9 cellular contexts compared by ENCODE assay signal in the genomic region with DNA sequence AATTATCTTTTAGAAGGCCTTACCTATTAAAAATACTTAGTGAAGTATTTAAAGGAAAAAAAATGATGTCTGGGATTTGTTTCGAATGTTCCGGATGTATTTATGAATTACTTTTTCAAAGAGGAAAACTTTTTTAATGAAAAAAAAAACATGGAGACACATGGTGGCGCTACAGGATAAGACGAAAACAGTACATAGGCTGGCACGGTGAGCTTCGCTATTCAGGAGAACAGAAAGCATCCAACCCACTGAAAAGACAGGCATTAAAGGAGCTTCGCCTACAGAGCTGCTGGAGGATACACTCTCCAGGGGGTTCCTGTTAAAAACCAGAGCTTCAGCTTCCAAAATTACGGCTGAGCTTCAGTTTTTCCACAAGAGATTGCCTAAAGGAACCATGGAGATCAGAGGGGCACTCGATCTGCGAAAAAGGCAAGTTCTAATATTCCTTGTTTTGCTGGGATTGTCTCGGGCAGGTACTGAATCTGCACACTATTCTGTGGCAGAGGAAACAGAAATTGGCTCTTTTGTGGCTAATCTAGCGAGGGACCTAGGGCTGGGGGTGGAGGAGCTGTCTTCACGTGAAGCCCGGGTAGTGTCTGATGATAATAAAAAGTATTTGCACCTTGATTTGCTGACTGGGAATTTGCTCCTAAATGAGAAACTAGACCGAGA. TPM values are rescaled to one million over a fixed set of nuclear protein-coding genes. Genes with fewer than 3 reads are reported as not detected.
DNase-seq lines count a peak whose midpoint lies in the region; ATAC-seq and TF ChIP-seq lines count a peak whose summit lies in the region.
"Had no signal": no experiment of that assay in that cellular context is flagged by ENCODE, and none has a peak within 500 bp of the region (broad histone marks: within the 10 kb centered on the region; RNA-seq: fewer than 3 reads in every experiment).

A gene (plus strand): TSS at position 232 of the 672 bp plus-strand sequence. CDS start 163 bp downstream, at position 395.

- H3K4me2 ChIP-seq in BLaER1 (peak within 1 kb of the TSS; percentile 75), PC-3 (ENCODE audit: low read length) (peak within 1 kb of the TSS; percentile 55)

- 0 out of 2 replicates have a peak, but pooled peaks cover 6% of the 10 kb centered on the region for H3K36me3 ChIP-seq in BLaER1
- H3K36me3 ChIP-seq in PC-3 (ENCODE audit: low read depth, low read length), result no peaks in the 10 kb centered on the region

- H3K9me2 ChIP-seq in PC-3 (replicated peaks; ENCODE audit: low read length), result no peaks in the 10 kb centered on the region

- H4K20me1 ChIP-seq in BLaER1 (no peaks in the 10 kb centered on the region), PC-3 (ENCODE audit: low read length) (no peaks in the 10 kb centered on the region)

- intact Hi-C loops in PC-3 (cut with micrococcal nuclease), result no loop called here

- H3K27ac ChIP-seq in BLaER1 (no peak within 1 kb of the TSS; the same call in 1 of the 2 replicates), PC-3 (ENCODE audit: low read length) (no peak within 1 kb of the TSS)

- H3K27me3 ChIP-seq in BLaER1 (no peaks in the 10 kb centered on the region), PC-3 (ENCODE audit: low read length) (no peaks in the 10 kb centered on the region)

- TF ChIP-seq CTCF in PC-3 (conservative IDR thresholded peaks at IDR 0.05; ENCODE audit: low read depth, low read length) (peak; percentile 47), retinal pigment epithelial cell (conservative IDR thresholded peaks at IDR 0.05; ENCODE audit: low read depth, low read length) (no peak)

- ATAC-seq in PC-3, result no peak
- ATAC-seq in HG03025 (IDR thresholded peaks at IDR 0.05; ENCODE audit: low FRiP score, unreplicated experiment), result no peak
- ATAC-seq in GM18498 (IDR thresholded peaks at IDR 0.05; ENCODE audit: unreplicated experiment), result no peak
- ATAC-seq in HG03442 (IDR thresholded peaks at IDR 0.05; ENCODE audit: unreplicated experiment), result no peak

- H3F3A ChIP-seq in PC-3 (ENCODE audit: low read length, unreplicated experiment), result no peaks in the 10 kb centered on the region

- POLR2A ChIA-PET in HEK293T (lab: Yijun Ruan, JAX) (interaction anchor here (0.8 kb wide), 1 partner anchor 341 kb away, joined by 3 read pairs; no protein-coding TSS in a partner anchor), PC-3 (lab: Charles Lee; ENCODE audit: unreplicated experiment) (no interaction called here)

- peaks cover 42% of the 10 kb centered on the region for H3K9me3 ChIP-seq in BLaER1
- peaks cover 7% of the 10 kb centered on the region; the same call in 1 of the 2 replicates for H3K9me3 ChIP-seq in PC-3 (ENCODE audit: low read length)

- BruUV-seq in PC-3 (replicated peaks; lab: Mats Ljungman, UMichigan), result no TSS peak

- peak; percentile 46 for DNase-seq in HEK293T (ENCODE audit: extremely low spot score)
- DNase-seq in PC-3, result peak; percentile 43
- peak; percentile 45 for DNase-seq in fibroblast of peridontal ligament (ENCODE audit: extremely low read depth)
- no peak for DNase-seq in retinal pigment epithelial cell (ENCODE audit: low read depth)

- H2AFZ ChIP-seq in PC-3 (ENCODE audit: low read length), result peak within 1 kb of the TSS; percentile 61

- no peaks in the 10 kb centered on the region for H3K79me2 ChIP-seq in PC-3 (ENCODE audit: low read length)

- H3K4me1 ChIP-seq in BLaER1, result peaks cover 8% of the 10 kb centered on the region; the same call in 1 of the 2 replicates
- no peaks in the 10 kb centered on the region for H3K4me1 ChIP-seq in PC-3 (ENCODE audit: insufficient read depth, low read length)

- CTCF ChIA-PET in HEK293T (lab: Yijun Ruan, JAX), result interaction anchor here (0.6 to 2.6 kb wide), 18 partner anchors 11 to 440 kb away, joined by 3 to 23 read pairs (median 4); a partner anchor contains a TSS
- CTCF ChIA-PET in PC-3 (lab: Charles Lee), result no interaction called here

- H3K9ac ChIP-seq in BLaER1 (peak within 1 kb of the TSS; percentile 66), PC-3 (ENCODE audit: low read length) (no peak within 1 kb of the TSS)

- H3K4me3 ChIP-seq in BLaER1 (peak within 1 kb of the TSS; percentile 60), PC-3 (ENCODE audit: low read length) (peak within 1 kb of the TSS; percentile 52), retinal pigment epithelial cell (ENCODE audit: low read length) (peak within 1 kb of the TSS; percentile 1)
- H3K4me3 ChIP-seq: lung had no signal

TF ChIP-seq in HEK293T, 16 proteins besides CTCF, POLR2A, EP300 and RAD21:
- TF ChIP-seq TARDBP (IDR thresholded peaks at IDR 0.05) (no peak), ELF4 (IDR thresholded peaks at IDR 0.05) (no peak), ARNT (IDR thresholded peaks at IDR 0.05) (no peak), ZNF384 (IDR thresholded peaks at IDR 0.05) (no peak), LEF1 (IDR thresholded peaks at IDR 0.05; ENCODE audit: borderline replicate concordance) (no peak), HDGF (IDR thresholded peaks at IDR 0.05; ENCODE audit: borderline replicate concordance) (no peak), CTBP1 (IDR thresholded peaks at IDR 0.05; ENCODE audit: borderline replicate concordance) (no peak), SP1 (IDR thresholded peaks at IDR 0.05) (no peak), L3MBTL2 (conservative IDR thresholded peaks at IDR 0.05) (no peak), BHLHE40 (IDR thresholded peaks at IDR 0.05; ENCODE audit: borderline replicate concordance) (no peak), FOXA1 (IDR thresholded peaks at IDR 0.05) (no peak), FOXK2 (IDR thresholded peaks at IDR 0.05) (no peak), SUZ12 (IDR thresholded peaks at IDR 0.05) (no peak), NFRKB (IDR thresholded peaks at IDR 0.05) (no peak), FOXM1 (IDR thresholded peaks at IDR 0.05; ENCODE audit: borderline replicate concordance) (no peak)
- TF ChIP-seq, protein P1, sequence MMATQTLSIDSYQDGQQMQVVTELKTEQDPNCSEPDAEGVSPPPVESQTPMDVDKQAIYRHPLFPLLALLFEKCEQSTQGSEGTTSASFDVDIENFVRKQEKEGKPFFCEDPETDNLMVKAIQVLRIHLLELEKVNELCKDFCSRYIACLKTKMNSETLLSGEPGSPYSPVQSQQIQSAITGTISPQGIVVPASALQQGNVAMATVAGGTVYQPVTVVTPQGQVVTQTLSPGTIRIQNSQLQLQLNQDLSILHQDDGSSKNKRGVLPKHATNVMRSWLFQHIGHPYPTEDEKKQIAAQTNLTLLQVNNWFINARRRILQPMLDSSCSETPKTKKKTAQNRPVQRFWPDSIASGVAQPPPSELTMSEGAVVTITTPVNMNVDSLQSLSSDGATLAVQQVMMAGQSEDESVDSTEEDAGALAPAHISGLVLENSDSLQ (IDR thresholded peaks at IDR 0.05), result no peak

RNA-seq across cellular contexts. Expression of the gene that starts here (rescaled TPM):
- total RNA-seq in PC-3 (2014; rRNA removed), result 0.58 and 0.87 TPM in 2 replicates

Comparison
In these comparisons a context has a peak if more than half of its experiments do, and no peak if none do; other contexts are left out.
1. Peak in DNase-seq, H3K4me3 ChIP-seq and H3K4me2 ChIP-seq in PC-3; RNA of the gene not detected or under 1 TPM.
2. H3K4me3 ChIP-seq: peak in every context shown above with its lines; median percentile 60 in BLaER1; 52 in PC-3; 1 in retinal pigment epithelial cell.